Comparison of ENCODE assay signal across 2 cellular contexts in the genomic region with DNA sequence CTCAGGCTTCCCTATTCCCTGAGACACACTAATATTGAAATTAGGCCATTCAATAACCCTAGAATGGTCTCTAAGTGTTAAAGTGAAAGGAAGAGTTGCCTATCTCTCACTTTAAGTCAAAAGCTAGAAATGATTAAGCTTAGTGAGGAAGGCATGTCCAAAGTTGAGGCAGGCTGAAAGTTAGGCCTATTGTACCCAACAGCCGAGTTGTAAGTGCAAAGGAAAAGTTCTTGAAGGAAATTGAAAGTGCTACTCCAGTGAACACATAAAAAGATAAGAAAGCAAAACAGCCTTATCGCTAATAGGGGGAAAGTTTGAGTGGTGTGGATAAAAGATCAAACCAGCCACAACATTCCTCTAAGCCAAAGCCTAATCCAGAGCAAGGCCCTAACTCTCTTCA.
TF ChIP-seq lines count a peak whose summit lies in the region.

No MANE protein-coding gene starts in this region.

TF ChIP-seq in endothelial cell of umbilical vein, 7 proteins besides CTCF, POLR2A, EP300 and RAD21:
- no peak for TF ChIP-seq POLR2AphosphoS5 (IDR thresholded peaks at IDR 0.05; ENCODE audit: insufficient read depth, low read depth, low read length)

TF ChIP-seq in HepG2, 621 proteins besides CTCF, POLR2A, EP300 and RAD21:
- TF ChIP-seq TAF1 (CRISPR knock-in tag; IDR thresholded peaks at IDR 0.05) = no peak
- TF ChIP-seq ZBTB1 (CRISPR knock-in tag; IDR thresholded peaks at IDR 0.05; ENCODE audit: borderline replicate concordance) = no peak
- no peak for TF ChIP-seq SMAD3 (CRISPR knock-in tag; IDR thresholded peaks at IDR 0.05)
- no peak for TF ChIP-seq PTBP1 (IDR thresholded peaks at IDR 0.05; ENCODE audit: low read depth, low read length, poor library complexity, severe bottlenecking)
- TF ChIP-seq ZFX (CRISPR knock-in tag; IDR thresholded peaks at IDR 0.05; ENCODE audit: low read depth) = no peak
- TF ChIP-seq RFXANK (CRISPR knock-in tag; IDR thresholded peaks at IDR 0.05) = no peak
- no peak for TF ChIP-seq XRCC5 (optimal IDR thresholded peaks at IDR 0.05; ENCODE audit: low read length)
- no peak for TF ChIP-seq ZNF24 (IDR thresholded peaks at IDR 0.05)
- TF ChIP-seq, protein P1, sequence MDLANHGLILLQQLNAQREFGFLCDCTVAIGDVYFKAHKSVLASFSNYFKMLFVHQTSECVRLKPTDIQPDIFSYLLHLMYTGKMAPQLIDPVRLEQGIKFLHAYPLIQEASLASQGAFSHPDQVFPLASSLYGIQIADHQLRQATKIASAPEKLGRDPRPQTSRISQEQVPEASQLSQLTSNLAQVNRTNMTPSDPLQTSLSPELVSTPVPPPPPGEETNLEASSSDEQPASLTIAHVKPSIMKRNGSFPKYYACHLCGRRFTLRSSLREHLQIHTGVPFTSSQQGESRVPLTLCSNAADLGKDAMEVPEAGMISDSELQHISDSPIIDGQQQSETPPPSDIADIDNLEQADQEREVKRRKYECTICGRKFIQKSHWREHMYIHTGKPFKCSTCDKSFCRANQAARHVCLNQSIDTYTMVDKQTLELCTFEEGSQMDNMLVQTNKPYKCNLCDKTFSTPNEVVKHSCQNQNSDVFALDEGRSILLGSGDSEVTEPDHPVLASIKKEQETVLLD (CRISPR knock-in tag; IDR thresholded peaks at IDR 0.05; ENCODE audit: low read depth) = no peak
- TF ChIP-seq, protein P2, sequence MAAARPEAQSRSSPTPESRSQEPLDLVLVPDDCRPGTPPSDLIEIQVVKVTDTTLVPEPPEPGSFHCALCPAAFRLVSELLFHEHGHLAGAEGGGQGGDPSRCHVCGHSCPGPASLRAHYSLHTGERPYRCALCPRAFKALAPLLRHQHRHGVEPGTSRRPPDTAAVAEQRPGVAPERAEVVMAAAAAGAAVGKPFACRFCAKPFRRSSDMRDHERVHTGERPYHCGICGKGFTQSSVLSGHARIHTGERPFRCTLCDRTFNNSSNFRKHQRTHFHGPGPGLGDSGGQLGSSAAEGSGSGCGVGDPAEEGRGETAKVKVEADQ (CRISPR knock-in tag; IDR thresholded peaks at IDR 0.05; ENCODE audit: borderline replicate concordance) = no peak
- no peak for TF ChIP-seq ZNF746 (CRISPR knock-in tag; IDR thresholded peaks at IDR 0.05)
- TF ChIP-seq JUNB (CRISPR knock-in tag; IDR thresholded peaks at IDR 0.05; ENCODE audit: borderline replicate concordance) = no peak
- TF ChIP-seq, protein P3, sequence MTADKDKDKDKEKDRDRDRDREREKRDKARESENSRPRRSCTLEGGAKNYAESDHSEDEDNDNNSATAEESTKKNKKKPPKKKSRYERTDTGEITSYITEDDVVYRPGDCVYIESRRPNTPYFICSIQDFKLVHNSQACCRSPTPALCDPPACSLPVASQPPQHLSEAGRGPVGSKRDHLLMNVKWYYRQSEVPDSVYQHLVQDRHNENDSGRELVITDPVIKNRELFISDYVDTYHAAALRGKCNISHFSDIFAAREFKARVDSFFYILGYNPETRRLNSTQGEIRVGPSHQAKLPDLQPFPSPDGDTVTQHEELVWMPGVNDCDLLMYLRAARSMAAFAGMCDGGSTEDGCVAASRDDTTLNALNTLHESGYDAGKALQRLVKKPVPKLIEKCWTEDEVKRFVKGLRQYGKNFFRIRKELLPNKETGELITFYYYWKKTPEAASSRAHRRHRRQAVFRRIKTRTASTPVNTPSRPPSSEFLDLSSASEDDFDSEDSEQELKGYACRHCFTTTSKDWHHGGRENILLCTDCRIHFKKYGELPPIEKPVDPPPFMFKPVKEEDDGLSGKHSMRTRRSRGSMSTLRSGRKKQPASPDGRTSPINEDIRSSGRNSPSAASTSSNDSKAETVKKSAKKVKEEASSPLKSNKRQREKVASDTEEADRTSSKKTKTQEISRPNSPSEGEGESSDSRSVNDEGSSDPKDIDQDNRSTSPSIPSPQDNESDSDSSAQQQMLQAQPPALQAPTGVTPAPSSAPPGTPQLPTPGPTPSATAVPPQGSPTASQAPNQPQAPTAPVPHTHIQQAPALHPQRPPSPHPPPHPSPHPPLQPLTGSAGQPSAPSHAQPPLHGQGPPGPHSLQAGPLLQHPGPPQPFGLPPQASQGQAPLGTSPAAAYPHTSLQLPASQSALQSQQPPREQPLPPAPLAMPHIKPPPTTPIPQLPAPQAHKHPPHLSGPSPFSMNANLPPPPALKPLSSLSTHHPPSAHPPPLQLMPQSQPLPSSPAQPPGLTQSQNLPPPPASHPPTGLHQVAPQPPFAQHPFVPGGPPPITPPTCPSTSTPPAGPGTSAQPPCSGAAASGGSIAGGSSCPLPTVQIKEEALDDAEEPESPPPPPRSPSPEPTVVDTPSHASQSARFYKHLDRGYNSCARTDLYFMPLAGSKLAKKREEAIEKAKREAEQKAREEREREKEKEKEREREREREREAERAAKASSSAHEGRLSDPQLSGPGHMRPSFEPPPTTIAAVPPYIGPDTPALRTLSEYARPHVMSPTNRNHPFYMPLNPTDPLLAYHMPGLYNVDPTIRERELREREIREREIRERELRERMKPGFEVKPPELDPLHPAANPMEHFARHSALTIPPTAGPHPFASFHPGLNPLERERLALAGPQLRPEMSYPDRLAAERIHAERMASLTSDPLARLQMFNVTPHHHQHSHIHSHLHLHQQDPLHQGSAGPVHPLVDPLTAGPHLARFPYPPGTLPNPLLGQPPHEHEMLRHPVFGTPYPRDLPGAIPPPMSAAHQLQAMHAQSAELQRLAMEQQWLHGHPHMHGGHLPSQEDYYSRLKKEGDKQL (CRISPR knock-in tag; IDR thresholded peaks at IDR 0.05; ENCODE audit: low read depth) = no peak
- TF ChIP-seq, protein P4, sequence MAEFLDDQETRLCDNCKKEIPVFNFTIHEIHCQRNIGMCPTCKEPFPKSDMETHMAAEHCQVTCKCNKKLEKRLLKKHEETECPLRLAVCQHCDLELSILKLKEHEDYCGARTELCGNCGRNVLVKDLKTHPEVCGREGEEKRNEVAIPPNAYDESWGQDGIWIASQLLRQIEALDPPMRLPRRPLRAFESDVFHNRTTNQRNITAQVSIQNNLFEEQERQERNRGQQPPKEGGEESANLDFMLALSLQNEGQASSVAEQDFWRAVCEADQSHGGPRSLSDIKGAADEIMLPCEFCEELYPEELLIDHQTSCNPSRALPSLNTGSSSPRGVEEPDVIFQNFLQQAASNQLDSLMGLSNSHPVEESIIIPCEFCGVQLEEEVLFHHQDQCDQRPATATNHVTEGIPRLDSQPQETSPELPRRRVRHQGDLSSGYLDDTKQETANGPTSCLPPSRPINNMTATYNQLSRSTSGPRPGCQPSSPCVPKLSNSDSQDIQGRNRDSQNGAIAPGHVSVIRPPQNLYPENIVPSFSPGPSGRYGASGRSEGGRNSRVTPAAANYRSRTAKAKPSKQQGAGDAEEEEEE (CRISPR knock-in tag; IDR thresholded peaks at IDR 0.05; ENCODE audit: borderline replicate concordance) = no peak
- no peak for TF ChIP-seq ZMYM4 (CRISPR knock-in tag; IDR thresholded peaks at IDR 0.05)
- TF ChIP-seq, protein P5, sequence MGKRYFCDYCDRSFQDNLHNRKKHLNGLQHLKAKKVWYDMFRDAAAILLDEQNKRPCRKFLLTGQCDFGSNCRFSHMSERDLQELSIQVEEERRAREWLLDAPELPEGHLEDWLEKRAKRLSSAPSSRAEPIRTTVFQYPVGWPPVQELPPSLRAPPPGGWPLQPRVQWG (CRISPR knock-in tag; IDR thresholded peaks at IDR 0.05; ENCODE audit: borderline replicate concordance, low read depth) = no peak
- no peak for TF ChIP-seq ZNF260 (CRISPR knock-in tag; IDR thresholded peaks at IDR 0.05; ENCODE audit: borderline replicate concordance, low read depth)
- no peak for TF ChIP-seq U2AF1 (optimal IDR thresholded peaks at IDR 0.05; ENCODE audit: low read depth, low read length)
- TF ChIP-seq RBFOX2 (IDR thresholded peaks at IDR 0.05; ENCODE audit: low read depth, low read length) = no peak
- no peak for TF ChIP-seq ZNF326 (CRISPR knock-in tag; IDR thresholded peaks at IDR 0.05; ENCODE audit: borderline replicate concordance)
